18 cellular contexts compared by ENCODE assay signal in genomic region chr11:122309262-122309925, GRCh38.
A peak's percentile ranks its signal among the peaks of the same experiment; 100 is the strongest.
DNase-seq lines count a peak whose midpoint lies in the region; ATAC-seq and TF ChIP-seq lines count a peak whose summit lies in the region.
"Had no signal": no experiment of that assay in that cellular context is flagged by ENCODE, and none has a peak within 500 bp of the region (broad histone marks: within the 10 kb centered on the region; RNA-seq: fewer than 3 reads in every experiment).

No MANE protein-coding gene starts in this region.

- H3K9me3 ChIP-seq in right atrium auricular region (no peaks in the 10 kb centered on the region), psoas muscle (no peaks in the 10 kb centered on the region)
- H3K9me3 ChIP-seq: MG63 had no signal

- H3K4me1 ChIP-seq in right atrium auricular region (peaks cover 0 to 31% of the 10 kb centered on the region in 2 donors), psoas muscle (peaks cover 12% of the 10 kb centered on the region)

- in situ Hi-C loops in astrocyte of the spinal cord (cut with HindIII; ENCODE audit: low sequenced_read_pairs): no loop called here

- no peak for TF ChIP-seq CTCF in astrocyte of the spinal cord (IDR thresholded peaks at IDR 0.05; ENCODE audit: low read depth, low read length)
- no peak for TF ChIP-seq CTCF in right atrium auricular region (IDR thresholded peaks at IDR 0.05)
- TF ChIP-seq CTCF in psoas muscle (IDR thresholded peaks at IDR 0.05): no peak

- peak; percentile 83 to 97 (median 95) for ATAC-seq in psoas muscle
- no peak for ATAC-seq in HG03108 (IDR thresholded peaks at IDR 0.05; ENCODE audit: unreplicated experiment)
- no peak for ATAC-seq in GM19328 (IDR thresholded peaks at IDR 0.05; ENCODE audit: unreplicated experiment)
- ATAC-seq: GM12878; natural killer cell treated with Interleukin-12 subunit alpha and Interleukin-12 subunit beta and Interleukin-15 and Interleukin-18, amount 100 ng/mL, for 72 hours had no signal

- peak overlapping the region; percentile 19 for H3K4me3 ChIP-seq in astrocyte of the spinal cord (ENCODE audit: low read depth, low read length)
- peak overlapping the region; percentile 47 to 48 for H3K4me3 ChIP-seq in right atrium auricular region
- peak overlapping the region; percentile 54 for H3K4me3 ChIP-seq in psoas muscle
- H3K4me3 ChIP-seq: GM12878, GM23248, MG63 had no signal

- H3K36me3 ChIP-seq in right atrium auricular region (no peaks in the 10 kb centered on the region), psoas muscle (ENCODE audit: insufficient read depth in 1 of 2, low read depth in 1 of 2) (no peaks in the 10 kb centered on the region)
- H3K36me3 ChIP-seq: MG63 had no signal

- WGBS in psoas muscle, 3 donors: 33 to 53% (median 39%) methylated on average over 17 of the region's 17 CpGs

- DNase-seq in Daoy (ENCODE audit: low read depth) (peak; percentile 29), astrocyte of the spinal cord (ENCODE audit: low read depth, low spot score) (peak; percentile 8), right atrium auricular region (ENCODE audit: low spot score) (no peak), psoas muscle (no peak), NK-92 (lab: John Stamatoyannopoulos, UW; ENCODE audit: unreplicated experiment) (no peak), NCI-H774 (lab: John Stamatoyannopoulos, UW) (no peak)
- DNase-seq: activated CD4-positive, alpha-beta memory T cell treated with anti-CD3 and anti-CD28 coated beads, Interleukin-2, amount 10 ng/mL, durations not matched to agents 7 days and 5 days; activated effector memory CD4-positive, alpha-beta T cell treated with anti-CD3 and anti-CD28 coated beads, Interleukin-2, amount 50 U/mL, for 16 hours; DMS53; foreskin fibroblast; GM23248; kidney; MG63; T1000 had no signal

- intact Hi-C loops in psoas muscle (cut with DNase I): loop anchor here in 1 of 2 donors (5.0 kb wide), 1 partner anchor 133 kb away; no protein-coding TSS in a partner anchor

- H3K27ac ChIP-seq in right atrium auricular region: peak overlapping the region; percentile 88 to 91
- peak overlapping the region; percentile 77 for H3K27ac ChIP-seq in psoas muscle
- H3K27ac ChIP-seq: GM23248 had no signal

- H3K27me3 ChIP-seq in right atrium auricular region: no peaks in the 10 kb centered on the region
- H3K27me3 ChIP-seq in psoas muscle (ENCODE audit: insufficient read depth in 3 of 3, low read length in 2 of 3): no peaks in the 10 kb centered on the region
- H3K27me3 ChIP-seq: MG63 had no signal

Comparison
In these comparisons a context has a peak if more than half of its experiments do, and no peak if none do; other contexts are left out.
1. DNase-seq: peak in Daoy (single experiment) and astrocyte of the spinal cord (single experiment); none in right atrium auricular region (single experiment), psoas muscle (0 of 2), NK-92 (single experiment) and NCI-H774 (single experiment).
2. ATAC-seq: peak in psoas muscle (4 of 4); none in HG03108 (single experiment) and GM19328 (single experiment).
3. Peak in every context shown above with its lines, with median percentiles within 50 percentile points of each other: H3K4me3 ChIP-seq.